ENCODE assay signal across 36 cellular contexts in the genomic region with DNA sequence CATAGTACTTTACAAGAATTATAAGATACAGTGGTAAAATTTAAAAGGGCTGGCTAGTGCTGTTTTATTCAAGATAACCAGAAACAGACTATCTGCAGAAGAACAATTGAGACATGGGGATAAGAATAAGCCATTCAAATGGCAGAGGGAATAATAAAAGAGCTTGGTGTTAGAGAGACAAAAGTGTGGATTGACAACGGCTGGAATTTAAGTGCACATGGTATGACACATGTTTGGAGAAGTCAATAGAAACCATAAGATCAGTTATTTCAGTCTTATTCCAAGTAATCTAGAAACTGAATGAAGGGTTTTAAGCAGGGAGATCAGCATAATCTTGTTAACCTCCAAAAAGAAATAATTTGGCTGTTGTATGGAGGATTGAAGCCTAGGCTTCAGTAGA.
"Had no signal": no experiment of that assay in that cellular context is flagged by ENCODE, and none has a peak within 500 bp of the region (broad histone marks: within the 10 kb centered on the region; RNA-seq: fewer than 3 reads in every experiment).

No MANE protein-coding gene starts in this region.

- H3K4me3 Mint-ChIP-seq: activated CD4-positive, alpha-beta memory T cell treated with anti-CD3 and anti-CD28 coated beads for 36 hours; activated naive CD4-positive, alpha-beta T cell treated with anti-CD3 and anti-CD28 coated beads, Interleukin-2, amount 50 U/mL, for 24 hours; activated naive CD8-positive, alpha-beta T cell treated with anti-CD3 and anti-CD28 coated beads, Interleukin-2, amount 10 ng/mL, durations not matched to agents 7 days and 5 days; activated T-helper 17 cell treated with anti-CD3 and anti-CD28 coated beads, Interleukin-2, amount 50 U/mL, for 72 hours; central memory CD8-positive, alpha-beta T cell had no signal

- H3K27ac Mint-ChIP-seq: activated CD4-positive, alpha-beta memory T cell treated with anti-CD3 and anti-CD28 coated beads for 36 hours; activated naive CD4-positive, alpha-beta T cell treated with anti-CD3 and anti-CD28 coated beads, Interleukin-2, amount 50 U/mL, for 24 hours; activated naive CD8-positive, alpha-beta T cell treated with anti-CD3 and anti-CD28 coated beads, Interleukin-2, amount 10 ng/mL, durations not matched to agents 7 days and 5 days; activated T-helper 17 cell treated with anti-CD3 and anti-CD28 coated beads, Interleukin-2, amount 50 U/mL, for 72 hours had no signal

- H3K27ac ChIP-seq: ascending aorta, cardiac muscle cell, Peyer's patch, WERI-Rb-1 had no signal

- H3K9me3 ChIP-seq: ascending aorta, Peyer's patch had no signal

- H3K4me3 ChIP-seq: ascending aorta, cardiac muscle cell, Peyer's patch had no signal

- DNase-seq: activated CD4-positive, alpha-beta memory T cell treated with anti-CD3 and anti-CD28 coated beads for 36 hours; activated CD4-positive, alpha-beta T cell treated with anti-CD3 and anti-CD28 coated beads, Interleukin-2, amount 50 U/mL, for 1 hour; activated CD8-positive, alpha-beta memory T cell treated with anti-CD3 and anti-CD28 coated beads, Interleukin-2, amount 50 U/mL, for 4 hours; activated gamma-delta T cell; activated naive CD4-positive, alpha-beta T cell treated with Interleukin-2 at 50 U/mL for 16 hours; activated naive CD8-positive, alpha-beta T cell treated with anti-CD3 and anti-CD28 coated beads, Interleukin-2, amount 10 ng/mL, durations not matched to agents 7 days and 5 days; activated T-cell treated with anti-CD3 and anti-CD28 coated beads for 4 hours; activated T-cell treated with anti-CD3 and anti-CD28 coated beads, Interleukin-2, amount 50 U/mL, for 48 hours; amygdala; KG1; MM.1S; MV-4-11; NCI-H1092; NCI-H1436 treated with DMSO at 0.1 percent for 48 hours; NCI-H187; NCI-H2081; NCI-H2171 treated with DMSO at 0.1 percent for 48 hours; NCI-H2227 treated with DMSO at 0.1 percent for 48 hours; NCI-H446; NCI-H510A treated with DMSO at 0.1 percent for 48 hours; NCI-H526 treated with DMSO at 0.1 percent for 48 hours; NCI-H774; PC-3; Peyer's patch; RPMI8226; SIG-M5; SW 1271; T-helper 1 cell; T-helper 2 cell; T-helper 9 cell; WERI-Rb-1 had no signal

- ATAC-seq: activated T-helper 17 cell treated with anti-CD3 and anti-CD28 coated beads, Interleukin-2, amount 50 U/mL, for 72 hours; PC-3 had no signal

- H3K9me3 Mint-ChIP-seq: activated CD4-positive, alpha-beta memory T cell treated with anti-CD3 and anti-CD28 coated beads for 36 hours; activated naive CD4-positive, alpha-beta T cell treated with anti-CD3 and anti-CD28 coated beads, Interleukin-2, amount 50 U/mL, for 24 hours; activated T-helper 17 cell treated with anti-CD3 and anti-CD28 coated beads, Interleukin-2, amount 50 U/mL, for 72 hours; central memory CD8-positive, alpha-beta T cell had no signal

- H3K27me3 ChIP-seq: ascending aorta, cardiac muscle cell, Peyer's patch had no signal

- H3K36me3 Mint-ChIP-seq: activated CD4-positive, alpha-beta memory T cell treated with anti-CD3 and anti-CD28 coated beads for 36 hours; activated naive CD4-positive, alpha-beta T cell treated with anti-CD3 and anti-CD28 coated beads, Interleukin-2, amount 50 U/mL, for 24 hours had no signal

- H3K4me1 ChIP-seq: ascending aorta, Peyer's patch had no signal

- H3K4me1 Mint-ChIP-seq: activated naive CD4-positive, alpha-beta T cell treated with anti-CD3 and anti-CD28 coated beads, Interleukin-2, amount 50 U/mL, for 24 hours; central memory CD8-positive, alpha-beta T cell had no signal

- H3K36me3 ChIP-seq: ascending aorta, cardiac muscle cell, Peyer's patch, WERI-Rb-1 had no signal
